Comparison of ENCODE assay signal across 16 cellular contexts in genomic region chr12:65879878-65880277, GRCh38. TPM values are rescaled to one million over a fixed set of nuclear protein-coding genes. Genes with fewer than 3 reads are reported as not detected.
DNase-seq lines count a peak whose midpoint lies in the region; ATAC-seq, FAIRE-seq and TF ChIP-seq lines count a peak whose summit lies in the region.
"Had no signal": no experiment of that assay in that cellular context is flagged by ENCODE, and none has a peak within 500 bp of the region (broad histone marks: within the 10 kb centered on the region; RNA-seq: fewer than 3 reads in every experiment).

No MANE protein-coding gene starts in this region.

- H3K36me3 Mint-ChIP-seq in mesothelial cell of epicardium, result peaks cover 3% of the 10 kb centered on the region
- H3K36me3 Mint-ChIP-seq in endodermal cell (ENCODE audit: low read depth), result peaks cover 5% of the 10 kb centered on the region
- H3K36me3 Mint-ChIP-seq: activated naive CD4-positive, alpha-beta T cell treated with anti-CD3 and anti-CD28 coated beads, Interleukin-2, amount 50 U/mL, for 24 hours; CD4-positive, CD25-positive, alpha-beta regulatory T cell; T-cell had no signal

- H3K27ac Mint-ChIP-seq in mesothelial cell of epicardium, result peak overlapping the region; percentile 57
- no peak overlapping the region for H3K27ac Mint-ChIP-seq in endodermal cell
- H3K27ac Mint-ChIP-seq: activated CD4-positive, alpha-beta memory T cell treated with anti-CD3 and anti-CD28 coated beads, Interleukin-2, amount 10 ng/mL, durations not matched to agents 7 days and 5 days; activated naive CD4-positive, alpha-beta T cell treated with anti-CD3 and anti-CD28 coated beads, Interleukin-2, amount 50 U/mL, for 24 hours; T-cell had no signal

- H3K36me3 ChIP-seq in bronchial epithelial cell (ENCODE audit: control insufficient read depth, insufficient read depth, low read length), result no peaks in the 10 kb centered on the region
- no peaks in the 10 kb centered on the region for H3K36me3 ChIP-seq in vagina
- H3K36me3 ChIP-seq in endodermal cell (ENCODE audit: control insufficient read depth, insufficient read depth, low read length), result peaks cover 58% of the 10 kb centered on the region
- H3K36me3 ChIP-seq: upper lobe of left lung had no signal

- intact Hi-C loops in vagina (cut with DNase I), result no loop called here

- DNase-seq in AG20443 (ENCODE audit: low spot score) (peak; percentile 66), LoVo (ENCODE audit: low spot score) (peak; percentile 68), bronchial epithelial cell (ENCODE audit: low read depth) (peak; percentile 64), mesothelial cell of epicardium (ENCODE audit: low spot score in 2 of 2, unreplicated experiment in 2 of 2) (no peak), pons (ENCODE audit: low spot score) (no peak), vagina (ENCODE audit: extremely low spot score in 2 of 2) (no peak), endodermal cell (no peak)
- DNase-seq: activated CD4-positive, alpha-beta memory T cell treated with anti-CD3 and anti-CD28 coated beads, Interleukin-2, amount 10 ng/mL, durations not matched to agents 7 days and 5 days; CD4-positive, CD25-positive, alpha-beta regulatory T cell; left cardiac atrium; NCI-H510A treated with DMSO at 0.1 percent for 48 hours; T-cell; upper lobe of left lung had no signal

- H3K4me1 Mint-ChIP-seq in mesothelial cell of epicardium (peaks cover 72% of the 10 kb centered on the region), endodermal cell (peaks cover 56% of the 10 kb centered on the region)
- H3K4me1 Mint-ChIP-seq: activated CD4-positive, alpha-beta memory T cell treated with anti-CD3 and anti-CD28 coated beads, Interleukin-2, amount 10 ng/mL, durations not matched to agents 7 days and 5 days; activated naive CD4-positive, alpha-beta T cell treated with anti-CD3 and anti-CD28 coated beads, Interleukin-2, amount 50 U/mL, for 24 hours had no signal

- no peak overlapping the region for H3K9ac ChIP-seq in endodermal cell (ENCODE audit: extremely low read depth, low read length, poor library complexity, severe bottlenecking)
- H3K9ac ChIP-seq: parathyroid adenoma had no signal

- H3K4me3 ChIP-seq in bronchial epithelial cell (ENCODE audit: low read depth, low read length), result no peak overlapping the region
- no peak overlapping the region for H3K4me3 ChIP-seq in vagina
- H3K4me3 ChIP-seq in endodermal cell (ENCODE audit: low read length), result no peak overlapping the region
- H3K4me3 ChIP-seq: upper lobe of left lung had no signal

- H3K4me1 ChIP-seq in vagina (peaks cover 16% of the 10 kb centered on the region), endodermal cell (ENCODE audit: control insufficient read depth, insufficient read depth, low read length) (peaks cover 19% of the 10 kb centered on the region)
- H3K4me1 ChIP-seq: parathyroid adenoma had no signal

- H3K9me3 ChIP-seq in vagina (no peaks in the 10 kb centered on the region), endodermal cell (ENCODE audit: control insufficient read depth, low read length) (no peaks in the 10 kb centered on the region)
- H3K9me3 ChIP-seq: upper lobe of left lung had no signal

- no peak for TF ChIP-seq POLR2A in vagina (IDR thresholded peaks at IDR 0.05)

- TF ChIP-seq CTCF in bronchial epithelial cell (IDR thresholded peaks at IDR 0.05; ENCODE audit: insufficient read depth, low read length, severe bottlenecking) (no peak), mesothelial cell of epicardium (IDR thresholded peaks at IDR 0.05; ENCODE audit: unreplicated experiment) (no peak), vagina (IDR thresholded peaks at IDR 0.05) (no peak), endodermal cell (conservative IDR thresholded peaks at IDR 0.05) (no peak)

- no peak for ATAC-seq in HG02759 (IDR thresholded peaks at IDR 0.05; ENCODE audit: unreplicated experiment)
- ATAC-seq: left cardiac atrium, T-cell had no signal

- 96% methylated on average over 3 of the region's 3 CpGs; no CpG with 5 or more reads in 1 of the 2 experiments for WGBS in endodermal cell (ENCODE audit: insufficient coverage in 1 of 2, insufficient read length in 1 of 2), 2 experiments

- no peaks in the 10 kb centered on the region for H3K27me3 ChIP-seq in bronchial epithelial cell (ENCODE audit: control insufficient read depth, insufficient read depth, low read length)
- no peaks in the 10 kb centered on the region for H3K27me3 ChIP-seq in vagina
- H3K27me3 ChIP-seq in endodermal cell (ENCODE audit: control insufficient read depth, insufficient read depth, low read length, poor library complexity, severe bottlenecking), result no peaks in the 10 kb centered on the region
- H3K27me3 ChIP-seq: upper lobe of left lung had no signal

- no peak for FAIRE-seq in bronchial epithelial cell (lab: Jason Lieb, UNC)

- H3K9me3 Mint-ChIP-seq in mesothelial cell of epicardium (no peaks in the 10 kb centered on the region), endodermal cell (no peaks in the 10 kb centered on the region)
- H3K9me3 Mint-ChIP-seq: activated CD4-positive, alpha-beta memory T cell treated with anti-CD3 and anti-CD28 coated beads, Interleukin-2, amount 10 ng/mL, durations not matched to agents 7 days and 5 days; activated naive CD4-positive, alpha-beta T cell treated with anti-CD3 and anti-CD28 coated beads, Interleukin-2, amount 50 U/mL, for 24 hours; CD4-positive, CD25-positive, alpha-beta regulatory T cell; T-cell had no signal

- H3K27me3 Mint-ChIP-seq in mesothelial cell of epicardium (ENCODE audit: low read depth) (no peaks in the 10 kb centered on the region), endodermal cell (ENCODE audit: insufficient read depth) (no peaks in the 10 kb centered on the region)

- H3K27ac ChIP-seq in vagina, result no peak overlapping the region
- no peak overlapping the region for H3K27ac ChIP-seq in endodermal cell (ENCODE audit: low read depth, low read length)
- H3K27ac ChIP-seq: parathyroid adenoma, upper lobe of left lung had no signal

- H3K4me3 Mint-ChIP-seq in mesothelial cell of epicardium (no peak overlapping the region), endodermal cell (no peak overlapping the region)
- H3K4me3 Mint-ChIP-seq: activated CD4-positive, alpha-beta memory T cell treated with anti-CD3 and anti-CD28 coated beads, Interleukin-2, amount 10 ng/mL, durations not matched to agents 7 days and 5 days; activated naive CD4-positive, alpha-beta T cell treated with anti-CD3 and anti-CD28 coated beads, Interleukin-2, amount 50 U/mL, for 24 hours; CD4-positive, CD25-positive, alpha-beta regulatory T cell; T-cell had no signal

RNA-seq across cellular contexts. Expression of gene HMGA2, which starts 55.6 kb away (rescaled TPM):
- total RNA-seq in bronchial epithelial cell (8.3 and 21.1 TPM in 2 replicates), mesothelial cell of epicardium (205 to 231 TPM (median 220 TPM) in 3 replicates), vagina (0.25 TPM), endodermal cell (100 to 1,000 TPM; 101 to 119 TPM)
- polyA plus RNA-seq in endodermal cell (2013, experiment 1 of 2), result 267 TPM
- polyA plus RNA-seq in endodermal cell (2013, experiment 2 of 2), result 307 TPM
- total RNA-seq: activated CD4-positive, alpha-beta memory T cell treated with anti-CD3 and anti-CD28 coated beads, Interleukin-2, amount 10 ng/mL, durations not matched to agents 7 days and 5 days had no signal
- polyA plus RNA-seq: CD4-positive, CD25-positive, alpha-beta regulatory T cell had no signal

Comparison
In these comparisons a context has a peak if more than half of its experiments do, and no peak if none do; other contexts are left out.
1. DNase-seq: peak in AG20443 (single experiment), LoVo (single experiment) and bronchial epithelial cell (single experiment); none in mesothelial cell of epicardium (0 of 2), pons (single experiment), vagina (0 of 2) and endodermal cell (single experiment).